ENCODE assay signal across 1 cellular context in genomic region chrX:109576083-109576482, GRCh38. TPM values are rescaled to one million over a fixed set of nuclear protein-coding genes. Genes with fewer than 3 reads are reported as not detected.
"Had no signal": no experiment of that assay in that cellular context is flagged by ENCODE, and none has a peak within 500 bp of the region (broad histone marks: within the 10 kb centered on the region; RNA-seq: fewer than 3 reads in every experiment).

No MANE protein-coding gene starts in this region.

RNA-seq across cellular contexts. Expression of gene KCNE5, which starts 48.9 kb away (rescaled TPM):
- total RNA-seq: G401 had no signal
